ENCODE assay signal across 8 cellular contexts in genomic region chr17:15502315-15503112, GRCh38. TPM values are rescaled to one million over a fixed set of nuclear protein-coding genes. Genes with fewer than 3 reads are reported as not detected.
DNase-seq lines count a peak whose midpoint lies in the region; ATAC-seq and TF ChIP-seq lines count a peak whose summit lies in the region.

No MANE protein-coding gene starts in this region.

- H3K36me3 ChIP-seq in SJCRH30 (no peaks in the 10 kb centered on the region), ovary (no peaks in the 10 kb centered on the region), testis (ENCODE audit: low read depth, missing control alignments) (no peaks in the 10 kb centered on the region)

- 6 to 8% (median 6%) methylated on average over 32 of the region's 32 CpGs for WGBS in ovary, 3 donors
- 8 to 23% methylated on average over 32 of the region's 32 CpGs for whole genome bisulfite sequencing in testis, 2 donors

- no peak for TF ChIP-seq EP300 in ovary (IDR thresholded peaks at IDR 0.05)

- intact Hi-C loops in ovary (cut with DNase I) (loop anchor here in 3 of 4 donors (1.0 to 5.0 kb wide), 3 partner anchors 240 to 242 kb away; no protein-coding TSS in a partner anchor), testis (cut with DNase I; ENCODE audit: low total_unique reads) (loop anchor here (5.0 kb wide), 1 partner anchor 245 kb away; no protein-coding TSS in a partner anchor)

- peak; percentile 87 for TF ChIP-seq CTCF in AG10803 (conservative IDR thresholded peaks at IDR 0.05; ENCODE audit: low read length)
- TF ChIP-seq CTCF in ovary (IDR thresholded peaks at IDR 0.05) = peak; percentile 86 to 91 (median 89)
- peak; percentile 77 to 83 (median 80) for TF ChIP-seq CTCF in testis (IDR thresholded peaks at IDR 0.05)

- DNase-seq in AG10803 (ENCODE audit: low read depth) (peak; percentile 98), SJCRH30 (peak; percentile 91 to 97), globus pallidus (ENCODE audit: low spot score) (peak; percentile 86), ovary (peak; percentile 93 to 95 (median 95)), testis (peak; percentile 95)
- peak; percentile 70 for DNase-seq in activated naive CD4-positive, alpha-beta T cell treated with anti-CD3 and anti-CD28 coated beads, Interleukin-2, amount 50 U/mL, for 16 hours

- no peak for TF ChIP-seq POLR2A in ovary (IDR thresholded peaks at IDR 0.05)
- TF ChIP-seq POLR2A in testis (IDR thresholded peaks at IDR 0.05) = no peak

- H3K9me3 ChIP-seq in SJCRH30 (replicated peaks) (no peaks in the 10 kb centered on the region; the same call in 1 of the 2 replicates), ovary (no peaks in the 10 kb centered on the region), testis (no peaks in the 10 kb centered on the region)

- ATAC-seq in GM19023 (IDR thresholded peaks at IDR 0.05; ENCODE audit: unreplicated experiment) (peak; percentile 93), HG03378 (IDR thresholded peaks at IDR 0.05; ENCODE audit: unreplicated experiment) (peak; percentile 73)

- H3K4me1 ChIP-seq in SJCRH30 = no peaks in the 10 kb centered on the region
- H3K4me1 ChIP-seq in ovary (ENCODE audit: insufficient read depth) = peaks cover 3% of the 10 kb centered on the region
- peaks cover 9% of the 10 kb centered on the region for H3K4me1 ChIP-seq in testis

- no peaks in the 10 kb centered on the region; the same call in 1 of the 2 replicates for H3K27me3 ChIP-seq in SJCRH30
- no peaks in the 10 kb centered on the region for H3K27me3 ChIP-seq in ovary
- no peaks in the 10 kb centered on the region for H3K27me3 ChIP-seq in testis

- no peak overlapping the region for H3K27ac ChIP-seq in SJCRH30
- peak overlapping the region; percentile 31 to 68 for H3K27ac ChIP-seq in ovary
- H3K27ac ChIP-seq in testis = peak overlapping the region; percentile 55 to 70

- H3K4me3 ChIP-seq in AG10803 (ENCODE audit: low read length) (peak overlapping the region; percentile 51), SJCRH30 (no peak overlapping the region), ovary (peak overlapping the region; percentile 24), testis (peak overlapping the region; percentile 22)

RNA-seq across cellular contexts. Expression of gene CDRT4, which starts 35.1 kb away (rescaled TPM):
- total RNA-seq in SJCRH30 (2014; rRNA removed; shearing (Covaris generic)) = 0.04 TPM in 1 of 2 replicates, not detected in the other
- total RNA-seq in ovary (10 to 100 TPM in 2 of 7 donors, 1 to 10 TPM in 5; 4.1 to 11.7 (median 7.2) TPM), testis (10 to 100 TPM; 11.7 to 30.2 TPM)
- polyA plus RNA-seq in ovary (1 to 10 TPM; 4.7 to 7.4 TPM), testis (ENCODE audit: insufficient read depth, low read depth, low replicate concordance) (28.3 TPM)
